22 cellular contexts compared by ENCODE assay signal in the genomic region with DNA sequence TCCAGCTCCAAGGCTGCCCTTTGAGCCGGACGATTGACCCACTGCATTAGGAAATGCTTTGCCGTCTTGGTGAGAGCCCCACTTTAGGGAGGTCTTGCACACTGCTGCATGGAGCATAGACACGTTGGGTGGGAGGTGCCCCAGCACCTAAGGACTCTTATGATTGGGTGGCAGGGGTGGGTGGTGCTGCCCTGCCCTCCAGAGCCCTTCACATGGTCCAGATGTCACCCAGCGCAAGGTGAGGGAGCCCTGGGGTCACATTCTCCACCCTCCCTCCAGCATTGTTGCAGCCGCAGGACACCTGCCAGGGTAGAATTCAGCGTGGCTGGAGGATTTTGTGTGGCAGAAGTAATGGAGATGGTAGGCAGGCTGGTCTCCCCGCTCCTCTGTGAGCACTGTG.
DNase-seq lines count a peak whose midpoint lies in the region; ATAC-seq and TF ChIP-seq lines count a peak whose summit lies in the region.
"Had no signal": no experiment of that assay in that cellular context is flagged by ENCODE, and none has a peak within 500 bp of the region (broad histone marks: within the 10 kb centered on the region; RNA-seq: fewer than 3 reads in every experiment).

No MANE protein-coding gene starts in this region.

- H3K27ac Mint-ChIP-seq in activated T-cell treated with anti-CD3 and anti-CD28 coated beads, Interleukin-2, amount 50 U/mL, for 24 hours: no peak overlapping the region
- H3K27ac Mint-ChIP-seq in type B pancreatic cell: no peak overlapping the region
- H3K27ac Mint-ChIP-seq: CD8-positive, alpha-beta memory T cell had no signal

- BruUV-seq in IMR-90 (replicated peaks; lab: Mats Ljungman, UMichigan): no TSS peak

- no peak overlapping the region for H2BK20ac ChIP-seq in IMR-90 (ENCODE audit: low read depth, low read length)

- no peak overlapping the region for H2BK5ac ChIP-seq in IMR-90 (ENCODE audit: low read depth, low read length, poor library complexity, severe bottlenecking)

- no peak overlapping the region for H2AK9ac ChIP-seq in IMR-90 (replicated peaks; ENCODE audit: low read depth, low read length, poor library complexity)

- peaks cover 10% of the 10 kb centered on the region for H3K9me3 ChIP-seq in IMR-90 (ENCODE audit: control insufficient read depth, insufficient read depth, low read length)

- no peak overlapping the region for H3K27ac ChIP-seq in IMR-90 (ENCODE audit: insufficient read depth, low read length)
- H3K27ac ChIP-seq: C4-2B, SK-N-MC had no signal

- no peaks in the 10 kb centered on the region for H3K27me3 ChIP-seq in IMR-90 (ENCODE audit: control insufficient read depth, insufficient read depth, low read length)

- H4K91ac ChIP-seq in IMR-90 (ENCODE audit: insufficient read depth, low read depth, low read length): no peak overlapping the region

- no peak overlapping the region for H2BK120ac ChIP-seq in IMR-90 (ENCODE audit: low read depth, low read length)

- peaks cover 16% of the 10 kb centered on the region for H3K4me1 Mint-ChIP-seq in activated T-cell treated with anti-CD3 and anti-CD28 coated beads, Interleukin-2, amount 50 U/mL, for 24 hours (ENCODE audit: low read depth)
- peaks cover 19% of the 10 kb centered on the region for H3K4me1 Mint-ChIP-seq in type B pancreatic cell (ENCODE audit: unreplicated experiment)
- H3K4me1 Mint-ChIP-seq: CD8-positive, alpha-beta memory T cell had no signal

- H2AFZ ChIP-seq in IMR-90 (replicated peaks; ENCODE audit: low read length, poor library complexity): peak overlapping the region; percentile 28

- no peak overlapping the region for H3K18ac ChIP-seq in IMR-90 (ENCODE audit: low read depth, low read length)

- H3K4me2 ChIP-seq in IMR-90 (ENCODE audit: low read depth, low read length): no peak overlapping the region

- H3K36me3 Mint-ChIP-seq in activated T-cell treated with anti-CD3 and anti-CD28 coated beads, Interleukin-2, amount 50 U/mL, for 24 hours (ENCODE audit: low read depth): no peaks in the 10 kb centered on the region
- H3K36me3 Mint-ChIP-seq in type B pancreatic cell: no peaks in the 10 kb centered on the region

- H3K23ac ChIP-seq in IMR-90 (ENCODE audit: low read depth, low read length): no peak overlapping the region

- no peaks in the 10 kb centered on the region for H3K27me3 Mint-ChIP-seq in activated T-cell treated with anti-CD3 and anti-CD28 coated beads, Interleukin-2, amount 50 U/mL, for 24 hours
- peaks cover 2% of the 10 kb centered on the region for H3K27me3 Mint-ChIP-seq in type B pancreatic cell

- peaks cover 12% of the 10 kb centered on the region for H3K9me3 Mint-ChIP-seq in activated T-cell treated with anti-CD3 and anti-CD28 coated beads, Interleukin-2, amount 50 U/mL, for 24 hours
- H3K9me3 Mint-ChIP-seq in type B pancreatic cell: peaks cover 14% of the 10 kb centered on the region

- intact Hi-C loops in IMR-90 (cut with micrococcal nuclease): no loop called here

- no peak overlapping the region for H4K5ac ChIP-seq in IMR-90 (ENCODE audit: low read depth, low read length)

- POLR2A ChIA-PET in IMR-90 (lab: Charles Lee; ENCODE audit: unreplicated experiment): no interaction called here

- no peaks in the 10 kb centered on the region for H4K20me1 ChIP-seq in IMR-90 (ENCODE audit: insufficient read depth, low read length)

- no peak overlapping the region for H2AK5ac ChIP-seq in IMR-90 (ENCODE audit: low read depth, low read length)

- peaks cover 9% of the 10 kb centered on the region for H3K9me1 ChIP-seq in IMR-90 (ENCODE audit: insufficient read depth, low read length)

- TF ChIP-seq CTCF in IMR-90 (conservative IDR thresholded peaks at IDR 0.05; ENCODE audit: low read depth, low read length) (no peak), type B pancreatic cell (conservative IDR thresholded peaks at IDR 0.05) (no peak)

- peak; percentile 20 for DNase-seq in activated T-cell treated with anti-CD3 and anti-CD28 coated beads, Interleukin-2, amount 50 U/mL, for 24 hours
- no peak for DNase-seq in activated T-cell treated with anti-CD3 and anti-CD28 coated beads, Interleukin-2, amount 50 U/mL, for 48 hours
- DNase-seq in IMR-90 (no peak), left lobe of liver (ENCODE audit: low spot score) (peak; percentile 36), type B pancreatic cell (ENCODE audit: extremely low spot score, unreplicated experiment) (peak; percentile 48), occipital lobe (lab: John Stamatoyannopoulos, UW) (no peak)
- DNase-seq: 8988T; AML-193; Calu3; CD8-positive, alpha-beta memory T cell; DMS153; GDM1; Kasumi-1; NCI-H1417; NCI-H1694 treated with DMSO at 0.1 percent for 48 hours; NCI-H2081 treated with DMSO at 0.1 percent for 48 hours; NCI-H446; NCI-H526; SHP77 treated with DMSO at 0.1 percent for 48 hours had no signal

- no peak overlapping the region for H3K56ac ChIP-seq in IMR-90 (ENCODE audit: extremely low read depth, insufficient read depth, low read length)

- no peak overlapping the region for H3K4me3 Mint-ChIP-seq in activated T-cell treated with anti-CD3 and anti-CD28 coated beads, Interleukin-2, amount 50 U/mL, for 24 hours
- no peak overlapping the region for H3K4me3 Mint-ChIP-seq in type B pancreatic cell
- H3K4me3 Mint-ChIP-seq: CD8-positive, alpha-beta memory T cell had no signal

- H3K79me1 ChIP-seq in IMR-90 (ENCODE audit: low read depth in 1 of 2, low read length in 2 of 2): no peaks in the 10 kb centered on the region

- no peak overlapping the region for H3K9ac ChIP-seq in IMR-90 (ENCODE audit: low read depth, low read length)

- peaks cover 5% of the 10 kb centered on the region for H3K4me1 ChIP-seq in IMR-90 (ENCODE audit: control insufficient read depth, insufficient read depth, low read length)

- ATAC-seq in IMR-90 (ENCODE audit: low read depth) (no peak), left lobe of liver (no peak), GM21786 (IDR thresholded peaks at IDR 0.05; ENCODE audit: unreplicated experiment) (no peak)

- CTCF ChIA-PET in IMR-90 (lab: Yijun Ruan, JAX): no interaction called here

- no peak overlapping the region for H3K4ac ChIP-seq in IMR-90 (ENCODE audit: low read depth, low read length)

- H3K36me3 ChIP-seq in IMR-90 (ENCODE audit: control insufficient read depth, insufficient read depth, low read length): no peaks in the 10 kb centered on the region

- no peak for TF ChIP-seq RAD21 in IMR-90 (IDR thresholded peaks at IDR 0.05; ENCODE audit: low read length)

- in situ Hi-C loops in IMR-90 (cut with MboI; ENCODE audit: low sequenced_read_pairs): no loop called here

- H3K14ac ChIP-seq in IMR-90 (replicated peaks; ENCODE audit: low read depth, low read length): no peak overlapping the region

- dilution Hi-C loops in IMR-90 (cut with HindIII; ENCODE audit: low sequenced_read_pairs, unreplicated experiment): no loop called here

- no peak overlapping the region for H4K8ac ChIP-seq in IMR-90 (ENCODE audit: low read depth in 2 of 2, low read length in 2 of 2)

- H2BK15ac ChIP-seq in IMR-90 (ENCODE audit: low read depth, low read length): no peak overlapping the region

- H3K4me3 ChIP-seq in IMR-90 (ENCODE audit: insufficient read depth, low read depth, low read length): no peak overlapping the region
- H3K4me3 ChIP-seq: SK-N-MC had no signal

- WGBS in IMR-90 (ENCODE audit: extremely low coverage in 2 of 2, insufficient read length in 1 of 2), 2 experiments: 80% methylated on average over 1 of the region's 8 CpGs; no CpG with 5 or more reads in 1 of the 2 experiments

- TF ChIP-seq POLR2A in IMR-90 (IDR thresholded peaks at IDR 0.05; ENCODE audit: low read depth, low read length): no peak

TF ChIP-seq in IMR-90, 13 proteins besides CTCF, POLR2A, EP300 and RAD21:
- TF ChIP-seq CHD1 (IDR thresholded peaks at IDR 0.05; ENCODE audit: low read depth, low read length): no peak
- no peak for TF ChIP-seq CEBPB (IDR thresholded peaks at IDR 0.05; ENCODE audit: low read depth, low read length)
- TF ChIP-seq MAZ (IDR thresholded peaks at IDR 0.05; ENCODE audit: borderline replicate concordance, low read depth, low read length): no peak
- no peak for TF ChIP-seq SMC3 (IDR thresholded peaks at IDR 0.05; ENCODE audit: low read depth, low read length)
- TF ChIP-seq, protein P1, sequence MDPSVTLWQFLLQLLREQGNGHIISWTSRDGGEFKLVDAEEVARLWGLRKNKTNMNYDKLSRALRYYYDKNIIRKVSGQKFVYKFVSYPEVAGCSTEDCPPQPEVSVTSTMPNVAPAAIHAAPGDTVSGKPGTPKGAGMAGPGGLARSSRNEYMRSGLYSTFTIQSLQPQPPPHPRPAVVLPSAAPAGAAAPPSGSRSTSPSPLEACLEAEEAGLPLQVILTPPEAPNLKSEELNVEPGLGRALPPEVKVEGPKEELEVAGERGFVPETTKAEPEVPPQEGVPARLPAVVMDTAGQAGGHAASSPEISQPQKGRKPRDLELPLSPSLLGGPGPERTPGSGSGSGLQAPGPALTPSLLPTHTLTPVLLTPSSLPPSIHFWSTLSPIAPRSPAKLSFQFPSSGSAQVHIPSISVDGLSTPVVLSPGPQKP (IDR thresholded peaks at IDR 0.05; ENCODE audit: borderline replicate concordance, low read depth, low read length): no peak
- TF ChIP-seq MXI1 (IDR thresholded peaks at IDR 0.05; ENCODE audit: borderline replicate concordance, low read depth, low read length): no peak
- TF ChIP-seq, protein P2, sequence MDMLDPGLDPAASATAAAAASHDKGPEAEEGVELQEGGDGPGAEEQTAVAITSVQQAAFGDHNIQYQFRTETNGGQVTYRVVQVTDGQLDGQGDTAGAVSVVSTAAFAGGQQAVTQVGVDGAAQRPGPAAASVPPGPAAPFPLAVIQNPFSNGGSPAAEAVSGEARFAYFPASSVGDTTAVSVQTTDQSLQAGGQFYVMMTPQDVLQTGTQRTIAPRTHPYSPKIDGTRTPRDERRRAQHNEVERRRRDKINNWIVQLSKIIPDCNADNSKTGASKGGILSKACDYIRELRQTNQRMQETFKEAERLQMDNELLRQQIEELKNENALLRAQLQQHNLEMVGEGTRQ (IDR thresholded peaks at IDR 0.05; ENCODE audit: low read depth, low read length): no peak
- TF ChIP-seq MAFK (IDR thresholded peaks at IDR 0.05; ENCODE audit: low read depth, low read length): no peak

Comparison
In these comparisons a context has a peak if more than half of its experiments do, and no peak if none do; other contexts are left out.
1. DNase-seq: peak in activated T-cell treated with anti-CD3 and anti-CD28 coated beads, Interleukin-2, amount 50 U/mL, for 24 hours (single experiment), left lobe of liver (single experiment) and type B pancreatic cell (single experiment); none in activated T-cell treated with anti-CD3 and anti-CD28 coated beads, Interleukin-2, amount 50 U/mL, for 48 hours (0 of 2), IMR-90 (single experiment) and occipital lobe (single experiment).